Comparison of ENCODE assay signal across 13 cellular contexts in the genomic region with DNA sequence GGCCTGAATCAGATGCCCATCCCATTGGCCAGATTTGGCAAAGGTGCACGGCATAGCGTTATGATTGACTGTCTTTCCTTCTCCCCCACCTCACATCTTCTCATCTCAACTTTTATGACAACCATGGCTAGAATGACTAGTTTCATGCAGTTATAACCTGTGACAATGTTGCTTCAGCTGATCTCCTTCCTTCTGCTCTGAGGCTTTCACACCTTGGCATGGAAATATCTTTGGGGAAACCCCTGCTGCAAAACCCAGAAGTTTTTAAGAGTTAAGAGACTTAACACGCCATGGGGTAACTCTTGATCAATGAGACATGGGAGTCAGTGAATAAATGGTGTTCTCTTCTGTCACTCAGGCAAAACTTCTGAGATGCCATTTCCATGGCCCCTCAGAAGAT.
"Had no signal": no experiment of that assay in that cellular context is flagged by ENCODE, and none has a peak within 500 bp of the region (broad histone marks: within the 10 kb centered on the region; RNA-seq: fewer than 3 reads in every experiment).

No MANE protein-coding gene starts in this region.

- H3K9me3 Mint-ChIP-seq: neural progenitor cell had no signal

- H3K4me3 Mint-ChIP-seq: neural progenitor cell had no signal

- DNase-seq: activated CD4-positive, alpha-beta T cell treated with anti-CD3 and anti-CD28 coated beads for 4 hours; activated naive CD4-positive, alpha-beta T cell treated with Interleukin-2 at 50 U/mL for 16 hours; amygdala; body of pancreas; central memory CD4-positive, alpha-beta T cell; colonic mucosa; midbrain; SHP77; stimulated activated CD8-positive, alpha-beta memory T cell treated with anti-CD3 and anti-CD28 coated beads, Interleukin-4, amount 100 ng/mL, for 48 hours had no signal

- H3K36me3 Mint-ChIP-seq: neural progenitor cell had no signal

- H3K27ac Mint-ChIP-seq: neural progenitor cell had no signal

- ATAC-seq: body of pancreas, left lobe of liver, sciatic nerve, SK-N-SH treated with all-trans-retinoic acid at 6 μM for 48 hours had no signal
